ENCODE assay signal across 1 cellular context in the genomic region with DNA sequence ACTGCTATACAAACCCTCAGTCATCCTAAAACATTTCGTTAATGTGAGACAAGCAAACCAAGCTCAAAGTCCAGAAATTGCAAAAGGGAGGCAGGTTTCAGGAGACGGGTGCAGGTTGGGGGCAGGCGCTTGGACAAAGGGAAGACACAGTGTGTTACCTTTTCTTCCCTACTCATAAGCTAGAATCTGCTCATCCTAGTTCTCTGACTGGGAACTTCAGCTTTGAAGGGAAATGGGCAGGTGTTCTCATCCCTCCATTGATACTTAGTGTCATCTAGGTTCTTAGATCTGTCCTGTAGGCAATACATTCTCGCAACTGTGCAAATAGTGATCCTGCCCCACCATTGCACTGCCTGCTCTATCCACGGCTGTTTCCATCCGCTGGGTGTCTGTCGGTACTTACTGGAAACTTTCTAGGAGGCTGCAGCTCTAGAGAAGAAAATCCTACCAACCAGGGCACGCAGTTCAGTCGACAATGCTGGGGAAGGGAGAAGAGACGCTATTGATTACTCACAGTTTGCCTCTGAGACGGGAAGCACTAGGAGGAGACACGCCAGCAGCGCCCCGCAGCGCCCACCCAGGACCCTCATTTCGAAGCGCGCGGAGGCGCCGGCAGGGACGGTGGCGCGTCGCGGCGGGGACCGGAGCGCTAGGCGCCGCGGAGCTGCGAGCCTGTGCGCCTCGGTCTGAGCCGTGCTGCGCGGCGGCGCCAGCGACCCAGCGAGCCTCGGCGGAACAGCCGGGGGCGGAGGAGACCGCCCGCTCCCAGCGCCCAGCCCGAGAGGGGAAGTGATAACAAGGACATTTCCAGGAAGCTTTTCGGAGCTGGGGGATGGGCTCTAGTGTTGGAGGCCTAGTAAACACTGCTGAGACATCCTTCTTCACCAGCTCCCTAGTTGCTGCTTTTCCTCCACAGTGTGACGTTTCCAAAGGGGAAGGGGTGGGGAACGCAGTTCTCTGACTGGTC.
TF ChIP-seq lines count a peak whose summit lies in the region.

TSS of gene PROS1 (minus strand) at position 737 of the 967 bp plus-strand sequence. CDS start at position 590, 147 bp downstream.

TF ChIP-seq in HepG2, 621 proteins besides CTCF, POLR2A, EP300 and RAD21 (continued from another document and continues in another):
- TF ChIP-seq, protein P1, sequence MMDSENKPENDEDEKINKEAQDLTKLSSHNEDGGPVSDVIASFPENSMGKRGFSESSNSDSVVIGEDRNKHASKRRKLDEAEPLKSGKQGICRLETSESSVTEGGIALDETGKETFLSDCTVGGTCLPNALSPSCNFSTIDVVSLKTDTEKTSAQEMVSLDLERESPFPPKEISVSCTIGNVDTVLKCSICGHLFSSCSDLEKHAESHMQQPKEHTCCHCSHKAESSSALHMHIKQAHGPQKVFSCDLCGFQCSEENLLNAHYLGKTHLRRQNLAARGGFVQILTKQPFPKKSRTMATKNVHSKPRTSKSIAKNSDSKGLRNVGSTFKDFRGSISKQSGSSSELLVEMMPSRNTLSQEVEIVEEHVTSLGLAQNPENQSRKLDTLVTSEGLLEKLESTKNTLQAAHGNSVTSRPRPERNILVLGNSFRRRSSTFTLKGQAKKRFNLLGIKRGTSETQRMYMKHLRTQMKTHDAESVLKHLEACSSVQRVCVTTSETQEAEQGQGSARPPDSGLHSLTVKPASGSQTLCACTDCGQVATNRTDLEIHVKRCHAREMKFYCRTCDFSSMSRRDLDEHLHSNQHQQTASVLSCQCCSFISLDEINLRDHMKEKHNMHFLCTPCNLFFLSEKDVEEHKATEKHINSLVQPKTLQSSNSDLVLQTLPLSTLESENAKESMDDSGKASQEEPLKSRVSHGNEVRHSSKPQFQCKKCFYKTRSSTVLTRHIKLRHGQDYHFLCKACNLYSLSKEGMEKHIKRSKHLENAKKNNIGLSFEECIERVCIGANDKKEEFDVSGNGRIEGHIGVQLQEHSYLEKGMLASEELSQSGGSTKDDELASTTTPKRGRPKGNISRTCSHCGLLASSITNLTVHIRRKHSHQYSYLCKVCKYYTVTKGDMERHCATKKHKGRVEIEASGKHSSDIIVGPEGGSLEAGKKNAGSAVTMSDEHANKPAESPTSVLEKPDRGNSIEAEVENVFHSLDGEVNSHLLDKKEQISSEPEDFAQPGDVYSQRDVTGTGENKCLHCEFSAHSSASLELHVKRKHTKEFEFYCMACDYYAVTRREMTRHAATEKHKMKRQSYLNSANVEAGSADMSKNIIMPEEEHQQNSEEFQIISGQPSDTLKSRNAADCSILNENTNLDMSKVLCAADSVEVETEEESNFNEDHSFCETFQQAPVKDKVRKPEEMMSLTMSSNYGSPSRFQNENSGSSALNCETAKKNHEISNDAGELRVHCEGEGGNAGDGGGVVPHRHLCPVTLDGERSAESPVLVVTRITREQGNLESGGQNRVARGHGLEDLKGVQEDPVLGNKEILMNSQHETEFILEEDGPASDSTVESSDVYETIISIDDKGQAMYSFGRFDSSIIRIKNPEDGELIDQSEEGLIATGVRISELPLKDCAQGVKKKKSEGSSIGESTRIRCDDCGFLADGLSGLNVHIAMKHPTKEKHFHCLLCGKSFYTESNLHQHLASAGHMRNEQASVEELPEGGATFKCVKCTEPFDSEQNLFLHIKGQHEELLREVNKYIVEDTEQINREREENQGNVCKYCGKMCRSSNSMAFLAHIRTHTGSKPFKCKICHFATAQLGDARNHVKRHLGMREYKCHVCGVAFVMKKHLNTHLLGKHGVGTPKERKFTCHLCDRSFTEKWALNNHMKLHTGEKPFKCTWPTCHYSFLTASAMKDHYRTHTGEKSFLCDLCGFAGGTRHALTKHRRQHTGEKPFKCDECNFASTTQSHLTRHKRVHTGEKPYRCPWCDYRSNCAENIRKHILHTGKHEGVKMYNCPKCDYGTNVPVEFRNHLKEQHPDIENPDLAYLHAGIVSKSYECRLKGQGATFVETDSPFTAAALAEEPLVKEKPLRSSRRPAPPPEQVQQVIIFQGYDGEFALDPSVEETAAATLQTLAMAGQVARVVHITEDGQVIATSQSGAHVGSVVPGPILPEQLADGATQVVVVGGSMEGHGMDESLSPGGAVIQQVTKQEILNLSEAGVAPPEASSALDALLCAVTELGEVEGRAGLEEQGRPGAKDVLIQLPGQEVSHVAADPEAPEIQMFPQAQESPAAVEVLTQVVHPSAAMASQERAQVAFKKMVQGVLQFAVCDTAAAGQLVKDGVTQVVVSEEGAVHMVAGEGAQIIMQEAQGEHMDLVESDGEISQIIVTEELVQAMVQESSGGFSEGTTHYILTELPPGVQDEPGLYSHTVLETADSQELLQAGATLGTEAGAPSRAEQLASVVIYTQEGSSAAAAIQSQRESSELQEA (CRISPR knock-in tag; IDR thresholded peaks at IDR 0.05; ENCODE audit: not compliant biosample characterization): peak; percentile 43
- no peak for TF ChIP-seq MAF1 (CRISPR knock-in tag; IDR thresholded peaks at IDR 0.05; ENCODE audit: borderline replicate concordance)
- TF ChIP-seq PAXIP1 (CRISPR knock-in tag; conservative IDR thresholded peaks at IDR 0.05): peak; percentile 45
- no peak; the same call in 1 of the 2 replicates for TF ChIP-seq ZNF652 (CRISPR knock-in tag; IDR thresholded peaks at IDR 0.05; ENCODE audit: borderline replicate concordance, low read depth)
- TF ChIP-seq CREBL2 (CRISPR knock-in tag; IDR thresholded peaks at IDR 0.05; ENCODE audit: borderline replicate concordance): 0 out of 2 replicates have a peak, but pooled peaks have one; percentile 53
- TF ChIP-seq, protein P2, sequence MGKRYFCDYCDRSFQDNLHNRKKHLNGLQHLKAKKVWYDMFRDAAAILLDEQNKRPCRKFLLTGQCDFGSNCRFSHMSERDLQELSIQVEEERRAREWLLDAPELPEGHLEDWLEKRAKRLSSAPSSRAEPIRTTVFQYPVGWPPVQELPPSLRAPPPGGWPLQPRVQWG (CRISPR knock-in tag; IDR thresholded peaks at IDR 0.05; ENCODE audit: borderline replicate concordance, low read depth): no peak
- TF ChIP-seq ETV6 (CRISPR knock-in tag; conservative IDR thresholded peaks at IDR 0.05): peak; percentile 98
- 0 out of 2 replicates have a peak, but pooled peaks have one; percentile 24 for TF ChIP-seq ZBTB10 (CRISPR knock-in tag; IDR thresholded peaks at IDR 0.05; ENCODE audit: borderline replicate concordance)
- TF ChIP-seq ZNF414 (CRISPR knock-in tag; IDR thresholded peaks at IDR 0.05): 0 out of 2 replicates have a peak, but pooled peaks have one; percentile 70
- no peak; the same call in 1 of the 2 replicates for TF ChIP-seq ZMYM3 (CRISPR knock-in tag; IDR thresholded peaks at IDR 0.05)
- no peak; the same call in 1 of the 2 replicates for TF ChIP-seq GLI4 (CRISPR knock-in tag; IDR thresholded peaks at IDR 0.05; ENCODE audit: borderline replicate concordance)
- TF ChIP-seq, protein P3, sequence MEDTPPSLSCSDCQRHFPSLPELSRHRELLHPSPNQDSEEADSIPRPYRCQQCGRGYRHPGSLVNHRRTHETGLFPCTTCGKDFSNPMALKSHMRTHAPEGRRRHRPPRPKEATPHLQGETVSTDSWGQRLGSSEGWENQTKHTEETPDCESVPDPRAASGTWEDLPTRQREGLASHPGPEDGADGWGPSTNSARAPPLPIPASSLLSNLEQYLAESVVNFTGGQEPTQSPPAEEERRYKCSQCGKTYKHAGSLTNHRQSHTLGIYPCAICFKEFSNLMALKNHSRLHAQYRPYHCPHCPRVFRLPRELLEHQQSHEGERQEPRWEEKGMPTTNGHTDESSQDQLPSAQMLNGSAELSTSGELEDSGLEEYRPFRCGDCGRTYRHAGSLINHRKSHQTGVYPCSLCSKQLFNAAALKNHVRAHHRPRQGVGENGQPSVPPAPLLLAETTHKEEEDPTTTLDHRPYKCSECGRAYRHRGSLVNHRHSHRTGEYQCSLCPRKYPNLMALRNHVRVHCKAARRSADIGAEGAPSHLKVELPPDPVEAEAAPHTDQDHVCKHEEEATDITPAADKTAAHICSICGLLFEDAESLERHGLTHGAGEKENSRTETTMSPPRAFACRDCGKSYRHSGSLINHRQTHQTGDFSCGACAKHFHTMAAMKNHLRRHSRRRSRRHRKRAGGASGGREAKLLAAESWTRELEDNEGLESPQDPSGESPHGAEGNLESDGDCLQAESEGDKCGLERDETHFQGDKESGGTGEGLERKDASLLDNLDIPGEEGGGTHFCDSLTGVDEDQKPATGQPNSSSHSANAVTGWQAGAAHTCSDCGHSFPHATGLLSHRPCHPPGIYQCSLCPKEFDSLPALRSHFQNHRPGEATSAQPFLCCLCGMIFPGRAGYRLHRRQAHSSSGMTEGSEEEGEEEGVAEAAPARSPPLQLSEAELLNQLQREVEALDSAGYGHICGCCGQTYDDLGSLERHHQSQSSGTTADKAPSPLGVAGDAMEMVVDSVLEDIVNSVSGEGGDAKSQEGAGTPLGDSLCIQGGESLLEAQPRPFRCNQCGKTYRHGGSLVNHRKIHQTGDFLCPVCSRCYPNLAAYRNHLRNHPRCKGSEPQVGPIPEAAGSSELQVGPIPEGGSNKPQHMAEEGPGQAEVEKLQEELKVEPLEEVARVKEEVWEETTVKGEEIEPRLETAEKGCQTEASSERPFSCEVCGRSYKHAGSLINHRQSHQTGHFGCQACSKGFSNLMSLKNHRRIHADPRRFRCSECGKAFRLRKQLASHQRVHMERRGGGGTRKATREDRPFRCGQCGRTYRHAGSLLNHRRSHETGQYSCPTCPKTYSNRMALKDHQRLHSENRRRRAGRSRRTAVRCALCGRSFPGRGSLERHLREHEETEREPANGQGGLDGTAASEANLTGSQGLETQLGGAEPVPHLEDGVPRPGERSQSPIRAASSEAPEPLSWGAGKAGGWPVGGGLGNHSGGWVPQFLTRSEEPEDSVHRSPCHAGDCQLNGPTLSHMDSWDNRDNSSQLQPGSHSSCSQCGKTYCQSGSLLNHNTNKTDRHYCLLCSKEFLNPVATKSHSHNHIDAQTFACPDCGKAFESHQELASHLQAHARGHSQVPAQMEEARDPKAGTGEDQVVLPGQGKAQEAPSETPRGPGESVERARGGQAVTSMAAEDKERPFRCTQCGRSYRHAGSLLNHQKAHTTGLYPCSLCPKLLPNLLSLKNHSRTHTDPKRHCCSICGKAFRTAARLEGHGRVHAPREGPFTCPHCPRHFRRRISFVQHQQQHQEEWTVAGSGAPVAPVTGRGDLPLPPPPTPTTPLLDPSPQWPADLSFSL (CRISPR knock-in tag; IDR thresholded peaks at IDR 0.05): peak; percentile 40; the same call in 1 of the 2 replicates
- peak; percentile 74; the same call in 1 of the 2 replicates for TF ChIP-seq ZNF891 (CRISPR knock-in tag; IDR thresholded peaks at IDR 0.05)
- TF ChIP-seq ZFP62 (CRISPR knock-in tag; IDR thresholded peaks at IDR 0.05): no peak
- TF ChIP-seq MEF2D (CRISPR knock-in tag; IDR thresholded peaks at IDR 0.05): peak; percentile 72; the same call in 1 of the 2 replicates
- no peak for TF ChIP-seq CENPX (CRISPR knock-in tag; IDR thresholded peaks at IDR 0.05)
- TF ChIP-seq SMYD3 (CRISPR knock-in tag; IDR thresholded peaks at IDR 0.05): no peak
- TF ChIP-seq FOXK2 (IDR thresholded peaks at IDR 0.05): 0 out of 2 replicates have a peak, but pooled peaks have one; percentile 28
- peak; percentile 82 for TF ChIP-seq ARNT2 (CRISPR knock-in tag; IDR thresholded peaks at IDR 0.05; ENCODE audit: low read depth)
- TF ChIP-seq, protein P4, sequence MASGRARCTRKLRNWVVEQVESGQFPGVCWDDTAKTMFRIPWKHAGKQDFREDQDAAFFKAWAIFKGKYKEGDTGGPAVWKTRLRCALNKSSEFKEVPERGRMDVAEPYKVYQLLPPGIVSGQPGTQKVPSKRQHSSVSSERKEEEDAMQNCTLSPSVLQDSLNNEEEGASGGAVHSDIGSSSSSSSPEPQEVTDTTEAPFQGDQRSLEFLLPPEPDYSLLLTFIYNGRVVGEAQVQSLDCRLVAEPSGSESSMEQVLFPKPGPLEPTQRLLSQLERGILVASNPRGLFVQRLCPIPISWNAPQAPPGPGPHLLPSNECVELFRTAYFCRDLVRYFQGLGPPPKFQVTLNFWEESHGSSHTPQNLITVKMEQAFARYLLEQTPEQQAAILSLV (CRISPR knock-in tag; IDR thresholded peaks at IDR 0.05; ENCODE audit: borderline replicate concordance): peak; percentile 41; the same call in 1 of the 2 replicates
- peak; percentile 47; the same call in 1 of the 2 replicates for TF ChIP-seq GATAD1 (CRISPR knock-in tag; IDR thresholded peaks at IDR 0.05)
